In genomic region chr6:138031850-138032249, GRCh38 we compare ENCODE assay signal across 17 cellular contexts.
A peak's percentile ranks its signal among the peaks of the same experiment; 100 is the strongest.
DNase-seq lines count a peak whose midpoint lies in the region; ATAC-seq and TF ChIP-seq lines count a peak whose summit lies in the region.
"Had no signal": no experiment of that assay in that cellular context is flagged by ENCODE, and none has a peak within 500 bp of the region (broad histone marks: within the 10 kb centered on the region; RNA-seq: fewer than 3 reads in every experiment).

No MANE protein-coding gene starts in this region.

- peak; percentile 75 to 82 (median 76) for ATAC-seq in heart left ventricle
- ATAC-seq in right cardiac atrium, result no peak
- peak in 6 of 8 donors; percentile 51 to 89 (median 74) for ATAC-seq in heart right ventricle

- H3K4me1 ChIP-seq in heart left ventricle (peaks cover 0 to 13% (median 0%) of the 10 kb centered on the region in 12 donors), right cardiac atrium (ENCODE audit: control insufficient read depth, insufficient read depth, low read length) (no peaks in the 10 kb centered on the region), heart right ventricle (peaks cover 0 to 15% (median 0%) of the 10 kb centered on the region in 9 donors)
- H3K4me1 ChIP-seq: psoas muscle, tibial nerve had no signal

- no peaks in the 10 kb centered on the region for H3K36me3 ChIP-seq in heart left ventricle
- H3K36me3 ChIP-seq in heart right ventricle, result no peaks in the 10 kb centered on the region
- H3K36me3 ChIP-seq in WERI-Rb-1, result no peaks in the 10 kb centered on the region
- H3K36me3 ChIP-seq: tibial nerve had no signal

- intact Hi-C loops in heart left ventricle (cut with DNase I), result no loop called here
- intact Hi-C loops in right cardiac atrium (cut with DNase I), result no loop called here
- intact Hi-C loops in heart right ventricle (cut with DNase I), result no loop called here
- intact Hi-C loops in dorsolateral prefrontal cortex (cut with DNase I), result no loop called here

- WGBS in heart left ventricle, 4 donors, result 36 to 61% (median 43%) methylated on average over 3 of the region's 3 CpGs
- 41% methylated on average over 3 of the region's 3 CpGs for WGBS in right cardiac atrium
- WGBS in heart right ventricle, 2 donors, result 42% methylated on average over 3 of the region's 3 CpGs

- H3K27ac ChIP-seq in heart left ventricle (peak overlapping the region in 4 of 12 donors; percentile 7 to 59 (median 33)), right cardiac atrium (ENCODE audit: low read length) (no peak overlapping the region), heart right ventricle (peak overlapping the region in 4 of 10 donors; percentile 22 to 61 (median 34)), WERI-Rb-1 (no peak overlapping the region), dorsolateral prefrontal cortex (no peak overlapping the region)
- H3K27ac ChIP-seq: C4-2B, psoas muscle, tibial nerve had no signal

- DNase-seq in heart left ventricle, result peak in 1 of 5 donors; percentile 32
- DNase-seq in right cardiac atrium, result no peak
- peak; percentile 23 for DNase-seq in T1000 (lab: John Stamatoyannopoulos, UW)
- DNase-seq in heart right ventricle, result no peak
- DNase-seq in GF-D8 (lab: John Stamatoyannopoulos, UW), result no peak
- DNase-seq in NCI-H1436 treated with DMSO at 0.1 percent for 48 hours (lab: John Stamatoyannopoulos, UW), result no peak
- DNase-seq in WERI-Rb-1, result no peak
- no peak for DNase-seq in dorsolateral prefrontal cortex
- DNase-seq: activated CD4-positive, alpha-beta memory T cell treated with anti-CD3 and anti-CD28 coated beads, Interleukin-2, amount 10 ng/mL, durations not matched to agents 7 days and 5 days; activated T-cell treated with anti-CD3 and anti-CD28 coated beads, Interleukin-2, amount 50 U/mL, for 48 hours; DMS 273 treated with DMSO at 0.1 percent for 48 hours; hypothalamus; NCI-H2029; NCI-H446 treated with DMSO at 0.1 percent for 48 hours; psoas muscle had no signal

- no peak for TF ChIP-seq POLR2A in heart left ventricle (IDR thresholded peaks at IDR 0.05)

- TF ChIP-seq CTCF in heart left ventricle (IDR thresholded peaks at IDR 0.05), result no peak
- no peak for TF ChIP-seq CTCF in heart right ventricle (IDR thresholded peaks at IDR 0.05)
- TF ChIP-seq CTCF in WERI-Rb-1 (IDR thresholded peaks at IDR 0.05; ENCODE audit: low read depth, low read length), result no peak
- TF ChIP-seq CTCF in dorsolateral prefrontal cortex (IDR thresholded peaks at IDR 0.05 in 54 of 56, conservative IDR thresholded peaks at IDR 0.05 in 2 of 56; ENCODE audit: low read depth in 1 of 56, partially characterized antibody in 56 of 56), result no peak

- H3K4me3 ChIP-seq in heart left ventricle (no peak overlapping the region), right cardiac atrium (ENCODE audit: low read length) (no peak overlapping the region), heart right ventricle (no peak overlapping the region), WERI-Rb-1 (ENCODE audit: low read depth, low read length) (no peak overlapping the region), dorsolateral prefrontal cortex (no peak overlapping the region)
- H3K4me3 ChIP-seq: psoas muscle, tibial nerve had no signal

- H3K27me3 ChIP-seq in heart left ventricle (no peaks in the 10 kb centered on the region), right cardiac atrium (ENCODE audit: control insufficient read depth, insufficient read depth) (no peaks in the 10 kb centered on the region), heart right ventricle (no peaks in the 10 kb centered on the region), WERI-Rb-1 (ENCODE audit: insufficient read depth, low read depth, severe bottlenecking) (no peaks in the 10 kb centered on the region), dorsolateral prefrontal cortex (no peaks in the 10 kb centered on the region)
- H3K27me3 ChIP-seq: tibial nerve had no signal

- H3K9me3 ChIP-seq in heart left ventricle, result no peaks in the 10 kb centered on the region
- H3K9me3 ChIP-seq in right cardiac atrium (ENCODE audit: control insufficient read depth, low read length), result no peaks in the 10 kb centered on the region
- no peaks in the 10 kb centered on the region for H3K9me3 ChIP-seq in heart right ventricle
- no peaks in the 10 kb centered on the region for H3K9me3 ChIP-seq in WERI-Rb-1 (ENCODE audit: severe bottlenecking)
- H3K9me3 ChIP-seq: psoas muscle, tibial nerve had no signal

Comparison
In these comparisons a context has a peak if more than half of its experiments do, and no peak if none do; other contexts are left out.
1. ATAC-seq: peak in heart left ventricle (4 of 4) and heart right ventricle (6 of 8); none in right cardiac atrium (0 of 2).